ENCODE assay signal across 9 cellular contexts in genomic region chr1:56578664-56578962, GRCh38. TPM values are rescaled to one million over a fixed set of nuclear protein-coding genes. Genes with fewer than 3 reads are reported as not detected.
DNase-seq lines count a peak whose midpoint lies in the region; ATAC-seq, FAIRE-seq and TF ChIP-seq lines count a peak whose summit lies in the region.
"Had no signal": no experiment of that assay in that cellular context is flagged by ENCODE, and none has a peak within 500 bp of the region (broad histone marks: within the 10 kb centered on the region; RNA-seq: fewer than 3 reads in every experiment).

No MANE protein-coding gene starts in this region.

- POLR2A ChIA-PET in H1 (lab: Charles Lee; ENCODE audit: partially characterized antibody): interaction anchor here (0.9 to 4.4 kb wide), 11 partner anchors 9 to 400 kb away, joined by 3 to 30 read pairs (median 5); no protein-coding TSS in a partner anchor

- peak overlapping the region; percentile 79 to 98 (median 93) for H3K4me3 ChIP-seq in H1 (ENCODE audit: extremely low read depth in 1 of 4, insufficient read depth in 2 of 4, low read depth in 3 of 4, low read length in 4 of 4)
- peak overlapping the region; percentile 82 to 97 for H3K4me3 ChIP-seq in muscle layer of duodenum (ENCODE audit: low read depth in 1 of 2, low read length in 2 of 2)
- H3K4me3 ChIP-seq: K562 had no signal

- peak overlapping the region; percentile 68 for H4K5ac ChIP-seq in H1 (ENCODE audit: insufficient read length, low read depth, low read length)

- peak overlapping the region; percentile 68; the same call in 1 of the 2 replicates for H2BK5ac ChIP-seq in H1 (ENCODE audit: low read depth, low read length)

- WGBS in H1 (ENCODE audit: extremely low coverage in 1 of 2, insufficient coverage in 1 of 2, insufficient read length in 1 of 2, insufficient replicate concordance in 2 of 2, low coverage in 1 of 2, low lambda C conversion rate in 2 of 2, missing lambda C conversion rate in 1 of 2), 2 experiments: 0% methylated on average over 8 of the region's 33 CpGs; no CpG with 5 or more reads in 1 of the 2 experiments

- no peaks in the 10 kb centered on the region for H3K27me3 ChIP-seq in H1 (replicated peaks in 1 of 4; ENCODE audit: control insufficient read depth in 3 of 4, extremely low read depth in 1 of 4, insufficient read depth in 3 of 4, low read length in 3 of 4)
- no peaks in the 10 kb centered on the region for H3K27me3 ChIP-seq in muscle layer of duodenum (ENCODE audit: low read depth, low read length)

- no peak for TF ChIP-seq POLR2A in H1 (IDR thresholded peaks at IDR 0.05; ENCODE audit: control extremely low read depth in 1 of 2, low read depth in 2 of 2, low read length in 2 of 2)

- H2BK20ac ChIP-seq in H1 (ENCODE audit: low read length): no peak overlapping the region

- H2BK12ac ChIP-seq in H1 (ENCODE audit: low read depth, low read length): no peak overlapping the region

- peak overlapping the region; percentile 72 to 78 (median 76) for H3K9ac ChIP-seq in H1 (replicated peaks in 1 of 4; ENCODE audit: extremely low read depth in 1 of 4, low read depth in 3 of 4, low read length in 3 of 4)

- H3K4me1 ChIP-seq in H1 (replicated peaks in 1 of 4; ENCODE audit: control insufficient read depth in 3 of 4, insufficient read depth in 4 of 4, low read length in 3 of 4): peaks cover 5 to 13% (median 7%) of the 10 kb centered on the region in 4 experiments; a peak in 6 of 7 replicates
- H3K4me1 ChIP-seq in muscle layer of duodenum (ENCODE audit: control insufficient read depth in 1 of 2, insufficient read depth in 2 of 2, low read length in 2 of 2): peaks cover 0 to 26% of the 10 kb centered on the region in 2 donors

- H3K56ac ChIP-seq in H1 (replicated peaks; ENCODE audit: insufficient read length, low read depth, low read length): peak overlapping the region; percentile 81

- no peak overlapping the region for H3K23ac ChIP-seq in H1 (ENCODE audit: insufficient read length)

- no peak for ATAC-seq in HG03280 (IDR thresholded peaks at IDR 0.05; ENCODE audit: unreplicated experiment)
- ATAC-seq: K562 had no signal

- peak overlapping the region; percentile 47 for H2BK120ac ChIP-seq in H1 (replicated peaks; ENCODE audit: low read depth, low read length)

- H3K79me1 ChIP-seq in H1 (ENCODE audit: low read depth, low read length): no peaks in the 10 kb centered on the region

- H2BK15ac ChIP-seq in H1 (ENCODE audit: low read length): 0 out of 2 replicates have a peak overlapping the region, but pooled peaks have one; percentile 33

- peak overlapping the region; percentile 90 for H3K18ac ChIP-seq in H1 (ENCODE audit: extremely low read depth, low read length)

- no peak for TF ChIP-seq RAD21 in H1 (IDR thresholded peaks at IDR 0.05 in 1 of 2, conservative IDR thresholded peaks at IDR 0.05 in 1 of 2; ENCODE audit: low read depth in 2 of 2, low read length in 2 of 2)

- H3K36me3 ChIP-seq in H1 (ENCODE audit: control insufficient read depth in 2 of 4, insufficient read depth in 4 of 4, low read length in 3 of 4) (peaks cover 0 to 6% (median 0%) of the 10 kb centered on the region in 4 experiments; a peak in 1 of 8 replicates), muscle layer of duodenum (ENCODE audit: control insufficient read depth in 1 of 2, insufficient read depth in 2 of 2, low read length in 2 of 2) (no peaks in the 10 kb centered on the region)

- H4K20me1 ChIP-seq in H1 (replicated peaks in 1 of 2; ENCODE audit: control insufficient read depth in 1 of 2, insufficient read depth in 2 of 2, low read length in 2 of 2): peaks cover 4 to 6% of the 10 kb centered on the region in 2 experiments

- DNase-seq in ELR (ENCODE audit: low read depth) (peak; percentile 43), LoVo (ENCODE audit: low spot score) (peak; percentile 11), H1 (ENCODE audit: low read depth in 1 of 2, low spot score in 2 of 2) (no peak), NCI-H2196 (lab: John Stamatoyannopoulos, UW; ENCODE audit: unreplicated experiment) (no peak), NCI-H187 (lab: John Stamatoyannopoulos, UW) (no peak), NCI-H1417 treated with DMSO at 0.1 percent for 48 hours (lab: John Stamatoyannopoulos, UW) (no peak)

- CTCF ChIA-PET in H1 (lab: Charles Lee; ENCODE audit: partially characterized antibody): interaction anchor here (0.7 to 4.2 kb wide), 20 partner anchors 12 to 203 kb away, joined by 3 to 31 read pairs (median 4); no protein-coding TSS in a partner anchor

- H3K4ac ChIP-seq in H1 (replicated peaks; ENCODE audit: insufficient read length, low read depth, low read length): no peak overlapping the region

- no peak for FAIRE-seq in H1 (lab: Jason Lieb, UNC)
- FAIRE-seq: K562 had no signal

- no peak for TF ChIP-seq EP300 in H1 (IDR thresholded peaks at IDR 0.05; ENCODE audit: borderline replicate concordance in 1 of 2, low read depth in 2 of 2, low read length in 2 of 2)

- H4K8ac ChIP-seq in H1 (ENCODE audit: extremely low read depth, insufficient read depth, low read length): peak overlapping the region; percentile 22; the same call in 1 of the 2 replicates

- H2AFZ ChIP-seq in H1 (ENCODE audit: low read length): no peak overlapping the region

- no peak for TF ChIP-seq CTCF in H1 (IDR thresholded peaks at IDR 0.05; ENCODE audit: control extremely low read depth in 1 of 3, insufficient read depth in 1 of 3, low read depth in 1 of 3, low read length in 3 of 3)

- peak overlapping the region; percentile 45 for H4K91ac ChIP-seq in H1 (replicated peaks; ENCODE audit: insufficient read length, low read length)

- H3K23me2 ChIP-seq in H1 (ENCODE audit: low read depth, low read length): peaks cover 6% of the 10 kb centered on the region

- H3K79me2 ChIP-seq in H1 (ENCODE audit: control insufficient read depth in 1 of 2, insufficient read depth in 2 of 2, low read length in 2 of 2): peaks cover 44 to 57% of the 10 kb centered on the region in 2 experiments

- H3K4me2 ChIP-seq in H1 (ENCODE audit: insufficient read depth in 1 of 2, low read depth in 2 of 2, low read length in 2 of 2): peak overlapping the region; percentile 77

- peak overlapping the region; percentile 66; the same call in 1 of the 2 replicates for H3K27ac ChIP-seq in H1 (ENCODE audit: low read depth, low read length)
- peak overlapping the region; percentile 88 for H3K27ac ChIP-seq in muscle layer of duodenum (ENCODE audit: low read length)

- H2AK5ac ChIP-seq in H1 (ENCODE audit: low read depth, low read length): no peak overlapping the region

- H3K14ac ChIP-seq in H1 (ENCODE audit: insufficient read length): no peak overlapping the region

- H3K9me3 ChIP-seq in H1 (ENCODE audit: insufficient read depth in 2 of 2, low read depth in 1 of 2, low read length in 1 of 2) (no peaks in the 10 kb centered on the region), muscle layer of duodenum (ENCODE audit: control insufficient read depth in 1 of 2, low read length in 2 of 2) (no peaks in the 10 kb centered on the region)

TF ChIP-seq in H1, 55 proteins besides CTCF, POLR2A, EP300 and RAD21 (continues in another document):
- TF ChIP-seq POU5F1 (IDR thresholded peaks at IDR 0.05; ENCODE audit: low read depth, low read length) (no peak), EZH2 (IDR thresholded peaks at IDR 0.05; ENCODE audit: low read depth, low read length, severe bottlenecking) (no peak), SIRT6 (IDR thresholded peaks at IDR 0.05; ENCODE audit: low read length) (no peak), GTF2F1 (IDR thresholded peaks at IDR 0.05; ENCODE audit: borderline replicate concordance, low read depth, low read length) (no peak), KDM5A (IDR thresholded peaks at IDR 0.05; ENCODE audit: low read length) (no peak), RBBP5 (IDR thresholded peaks at IDR 0.05; ENCODE audit: borderline replicate concordance, low read depth, low read length) (no peak), RXRA (IDR thresholded peaks at IDR 0.05; ENCODE audit: insufficient read depth, low read depth, low read length) (no peak)

RNA-seq across cellular contexts. Expression of gene PLPP3, which starts 0.8 kb away (rescaled TPM):
- 30.6 and 33.2 TPM in 2 replicates for total RNA-seq in H1 (2021; fragmentation: NEBNext Ultra II Directional; extraction: Animal tissue kit (Norgen Biotek cat#: 25700))
- polyA plus RNA-seq in H1 (2011; rRNA removed): 40.4 and 42.0 TPM in 2 replicates
- 38.1 TPM for polyA plus RNA-seq in H1 (2011; cell fraction: cytosol; rRNA removed)
- 53.1 TPM for polyA plus RNA-seq in H1 (2011; cell fraction: nucleus; rRNA removed)
- polyA plus RNA-seq in H1 (2012, experiment 1 of 2): 25.9 to 27.9 TPM (median 26.2 TPM) in 4 replicates
- polyA plus RNA-seq in H1 (2012, experiment 2 of 2): 7.0 TPM
- 66.2 TPM for polyA plus RNA-seq in H1 (2013, experiment 1 of 2)
- 62.3 TPM for polyA plus RNA-seq in H1 (2013, experiment 2 of 2)
- polyA minus RNA-seq in H1 (2011; rRNA and poly(A)+ RNA removed): 55.8 and 62.3 TPM in 2 replicates
- polyA minus RNA-seq in H1 (2011; cell fraction: cytosol; rRNA and poly(A)+ RNA removed): 33.3 TPM
- polyA minus RNA-seq in H1 (2011; cell fraction: nucleus; rRNA and poly(A)+ RNA removed): 80.3 TPM

Comparison
In these comparisons a context has a peak if more than half of its experiments do, and no peak if none do; other contexts are left out.
1. DNase-seq: peak in ELR (single experiment) and LoVo (single experiment); none in H1 (0 of 2), NCI-H2196 (single experiment), NCI-H187 (0 of 2) and NCI-H1417 treated with DMSO at 0.1 percent for 48 hours (single experiment).